Comparison of ENCODE assay signal across 20 cellular contexts in genomic region chr1:32714277-32714676, GRCh38. TPM values are rescaled to one million over a fixed set of nuclear protein-coding genes. Genes with fewer than 3 reads are reported as not detected.
"Had no signal": no experiment of that assay in that cellular context is flagged by ENCODE, and none has a peak within 500 bp of the region (broad histone marks: within the 10 kb centered on the region; RNA-seq: fewer than 3 reads in every experiment).

No MANE protein-coding gene starts in this region.

- DNase-seq: activated CD4-positive, alpha-beta T cell treated with anti-CD3 and anti-CD28 coated beads for 36 hours; activated CD4-positive, alpha-beta T cell treated with anti-CD3 and anti-CD28 coated beads, Interleukin-2, amount 50 U/mL, for 4 hours; activated CD8-positive, alpha-beta memory T cell treated with anti-CD3 and anti-CD28 coated beads for 24 hours; activated CD8-positive, alpha-beta memory T cell treated with anti-CD3 and anti-CD28 coated beads, Interleukin-2, amount 50 U/mL, for 4 hours; activated naive CD4-positive, alpha-beta T cell treated with Interleukin-2 at 50 U/mL for 16 hours; activated naive CD8-positive, alpha-beta T cell treated with anti-CD3 and anti-CD28 coated beads for 36 hours; activated T-cell treated with anti-CD3 and anti-CD28 coated beads, Interleukin-2, amount 50 U/mL, for 4 hours; amniotic stem cell; effector memory CD4-positive, alpha-beta T cell; immature natural killer cell; left ventricle myocardium inferior; mammary epithelial cell; nucleus accumbens; sigmoid colon; stimulated activated CD4-positive, alpha-beta T cell treated with anti-CD3 and anti-CD28 coated beads, Interleukin-2, amount 100 ng/mL, for 48 hours; stimulated activated naive CD4-positive, alpha-beta T cell; T-helper 1 cell had no signal

- H3K9me3 ChIP-seq: breast epithelium, left ventricle myocardium inferior, sigmoid colon had no signal

- H3K27ac ChIP-seq: breast epithelium, left ventricle myocardium inferior, sigmoid colon had no signal

- H3K27me3 ChIP-seq: breast epithelium, sigmoid colon had no signal

- H3K36me3 ChIP-seq: breast epithelium, left ventricle myocardium inferior, sigmoid colon had no signal

- FAIRE-seq: colon had no signal

- ATAC-seq: activated CD4-positive, alpha-beta T cell treated with anti-CD3 and anti-CD28 coated beads for 36 hours; activated T-cell treated with anti-CD3 and anti-CD28 coated beads, Interleukin-2, amount 50 U/mL, for 4 hours had no signal

- H3K4me3 ChIP-seq: breast epithelium, left ventricle myocardium inferior, sigmoid colon had no signal

RNA-seq across cellular contexts. Expression of gene SYNC, which starts 11.7 kb away (rescaled TPM):
- total RNA-seq: activated CD4-positive, alpha-beta T cell treated with anti-CD3 and anti-CD28 coated beads for 36 hours; activated naive CD8-positive, alpha-beta T cell treated with anti-CD3 and anti-CD28 coated beads for 36 hours; activated T-cell treated with anti-CD3 and anti-CD28 coated beads, Interleukin-2, amount 50 U/mL, for 4 hours; activated T-helper 2 cell treated with anti-CD3 and anti-CD28 coated beads, Interferon-gamma antibody, Interleukin-2, Interleukin-4, amounts not matched to agents 10 μg/mL and 5 μg/mL and 100 μg/mL, durations not matched to agents 14 hours and 24 hours and 36 hours had no signal
- polyA plus RNA-seq: immature natural killer cell had no signal
